In genomic region chr22:48045369-48045768, GRCh38 we compare ENCODE assay signal across 1 cellular context.
A peak's percentile ranks its signal among the peaks of the same experiment; 100 is the strongest.
TF ChIP-seq lines count a peak whose summit lies in the region.

No MANE protein-coding gene starts in this region.

TF ChIP-seq in GM12878, 131 proteins besides CTCF, POLR2A, EP300 and RAD21 (continued from another document):
- TF ChIP-seq SIX5 (IDR thresholded peaks at IDR 0.05; ENCODE audit: low read depth, low read length, severe bottlenecking) (no peak), LARP7 (IDR thresholded peaks at IDR 0.05) (no peak), IRF4 (IDR thresholded peaks at IDR 0.05; ENCODE audit: low read depth, low read length) (0 out of 2 replicates have a peak, but pooled peaks have one; percentile 61), ZNF687 (IDR thresholded peaks at IDR 0.05) (no peak), USF2 (IDR thresholded peaks at IDR 0.05; ENCODE audit: borderline replicate concordance, low read depth, low read length) (no peak), HCFC1 (IDR thresholded peaks at IDR 0.05; ENCODE audit: low read length) (no peak), POLR2AphosphoS2 (IDR thresholded peaks at IDR 0.05; ENCODE audit: low read depth, low read length) (no peak), EGR1 (IDR thresholded peaks at IDR 0.05; ENCODE audit: borderline replicate concordance in 1 of 2, low read depth in 2 of 2, low read length in 2 of 2) (peak in 1 of 2 experiments; percentile 36; a peak in 1 of 3 replicates), BHLHE40 (IDR thresholded peaks at IDR 0.05; ENCODE audit: borderline replicate concordance in 1 of 2, low read depth in 2 of 2, low read length in 1 of 2) (peak in 1 of 2 experiments; percentile 38; a peak in 2 of 4 replicates)
